In genomic region chr16:24737391-24737871, GRCh38 we compare ENCODE assay signal across 1 cellular context.
TF ChIP-seq lines count a peak whose summit lies in the region.

No MANE protein-coding gene starts in this region.

TF ChIP-seq in HepG2, 621 proteins besides CTCF, POLR2A, EP300 and RAD21 (continued from another document and continues in another):
- TF ChIP-seq, protein P1, sequence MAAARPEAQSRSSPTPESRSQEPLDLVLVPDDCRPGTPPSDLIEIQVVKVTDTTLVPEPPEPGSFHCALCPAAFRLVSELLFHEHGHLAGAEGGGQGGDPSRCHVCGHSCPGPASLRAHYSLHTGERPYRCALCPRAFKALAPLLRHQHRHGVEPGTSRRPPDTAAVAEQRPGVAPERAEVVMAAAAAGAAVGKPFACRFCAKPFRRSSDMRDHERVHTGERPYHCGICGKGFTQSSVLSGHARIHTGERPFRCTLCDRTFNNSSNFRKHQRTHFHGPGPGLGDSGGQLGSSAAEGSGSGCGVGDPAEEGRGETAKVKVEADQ (CRISPR knock-in tag; IDR thresholded peaks at IDR 0.05; ENCODE audit: borderline replicate concordance) = no peak
- TF ChIP-seq MED13 (CRISPR knock-in tag; IDR thresholded peaks at IDR 0.05) = no peak
- no peak for TF ChIP-seq HINFP (CRISPR knock-in tag; IDR thresholded peaks at IDR 0.05; ENCODE audit: low read depth)
- no peak for TF ChIP-seq ZNF792 (CRISPR knock-in tag; IDR thresholded peaks at IDR 0.05)
- no peak for TF ChIP-seq GATAD1 (CRISPR knock-in tag; IDR thresholded peaks at IDR 0.05)
- TF ChIP-seq DPF2 (CRISPR knock-in tag; IDR thresholded peaks at IDR 0.05; ENCODE audit: borderline replicate concordance, low read depth) = peak; percentile 46; the same call in 1 of the 2 replicates
- TF ChIP-seq NR2F6 (IDR thresholded peaks at IDR 0.05) = peak; percentile 29; the same call in 1 of the 2 replicates
- TF ChIP-seq NR2F6 (CRISPR knock-in tag; IDR thresholded peaks at IDR 0.05) = no peak
- TF ChIP-seq, protein P2, sequence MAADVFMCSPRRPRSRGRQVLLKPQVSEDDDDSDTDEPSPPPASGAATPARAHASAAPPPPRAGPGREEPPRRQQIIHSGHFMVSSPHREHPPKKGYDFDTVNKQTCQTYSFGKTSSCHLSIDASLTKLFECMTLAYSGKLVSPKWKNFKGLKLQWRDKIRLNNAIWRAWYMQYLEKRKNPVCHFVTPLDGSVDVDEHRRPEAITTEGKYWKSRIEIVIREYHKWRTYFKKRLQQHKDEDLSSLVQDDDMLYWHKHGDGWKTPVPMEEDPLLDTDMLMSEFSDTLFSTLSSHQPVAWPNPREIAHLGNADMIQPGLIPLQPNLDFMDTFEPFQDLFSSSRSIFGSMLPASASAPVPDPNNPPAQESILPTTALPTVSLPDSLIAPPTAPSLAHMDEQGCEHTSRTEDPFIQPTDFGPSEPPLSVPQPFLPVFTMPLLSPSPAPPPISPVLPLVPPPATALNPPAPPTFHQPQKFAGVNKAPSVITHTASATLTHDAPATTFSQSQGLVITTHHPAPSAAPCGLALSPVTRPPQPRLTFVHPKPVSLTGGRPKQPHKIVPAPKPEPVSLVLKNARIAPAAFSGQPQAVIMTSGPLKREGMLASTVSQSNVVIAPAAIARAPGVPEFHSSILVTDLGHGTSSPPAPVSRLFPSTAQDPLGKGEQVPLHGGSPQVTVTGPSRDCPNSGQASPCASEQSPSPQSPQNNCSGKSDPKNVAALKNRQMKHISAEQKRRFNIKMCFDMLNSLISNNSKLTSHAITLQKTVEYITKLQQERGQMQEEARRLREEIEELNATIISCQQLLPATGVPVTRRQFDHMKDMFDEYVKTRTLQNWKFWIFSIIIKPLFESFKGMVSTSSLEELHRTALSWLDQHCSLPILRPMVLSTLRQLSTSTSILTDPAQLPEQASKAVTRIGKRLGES (CRISPR knock-in tag; IDR thresholded peaks at IDR 0.05; ENCODE audit: borderline replicate concordance) = no peak
- TF ChIP-seq POLR2G (IDR thresholded peaks at IDR 0.05; ENCODE audit: low read depth, low read length) = no peak
- TF ChIP-seq GABPA (IDR thresholded peaks at IDR 0.05; ENCODE audit: low read depth, low read length) = no peak
- no peak; the same call in 1 of the 2 replicates for TF ChIP-seq GABPA (CRISPR knock-in tag; IDR thresholded peaks at IDR 0.05; ENCODE audit: low read depth)
- TF ChIP-seq NCOA5 (CRISPR knock-in tag; IDR thresholded peaks at IDR 0.05) = no peak
- no peak for TF ChIP-seq GMEB2 (CRISPR knock-in tag; IDR thresholded peaks at IDR 0.05; ENCODE audit: low read depth)
- no peak for TF ChIP-seq ZNF570 (CRISPR knock-in tag; IDR thresholded peaks at IDR 0.05; ENCODE audit: borderline replicate concordance)
- no peak for TF ChIP-seq HMGA1 (CRISPR knock-in tag; conservative IDR thresholded peaks at IDR 0.05)
- TF ChIP-seq, protein P3, sequence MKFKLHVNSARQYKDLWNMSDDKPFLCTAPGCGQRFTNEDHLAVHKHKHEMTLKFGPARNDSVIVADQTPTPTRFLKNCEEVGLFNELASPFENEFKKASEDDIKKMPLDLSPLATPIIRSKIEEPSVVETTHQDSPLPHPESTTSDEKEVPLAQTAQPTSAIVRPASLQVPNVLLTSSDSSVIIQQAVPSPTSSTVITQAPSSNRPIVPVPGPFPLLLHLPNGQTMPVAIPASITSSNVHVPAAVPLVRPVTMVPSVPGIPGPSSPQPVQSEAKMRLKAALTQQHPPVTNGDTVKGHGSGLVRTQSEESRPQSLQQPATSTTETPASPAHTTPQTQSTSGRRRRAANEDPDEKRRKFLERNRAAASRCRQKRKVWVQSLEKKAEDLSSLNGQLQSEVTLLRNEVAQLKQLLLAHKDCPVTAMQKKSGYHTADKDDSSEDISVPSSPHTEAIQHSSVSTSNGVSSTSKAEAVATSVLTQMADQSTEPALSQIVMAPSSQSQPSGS (CRISPR knock-in tag; IDR thresholded peaks at IDR 0.05) = peak; percentile 19; the same call in 1 of the 2 replicates
- no peak for TF ChIP-seq THYN1 (CRISPR knock-in tag; IDR thresholded peaks at IDR 0.05; ENCODE audit: borderline replicate concordance, low read depth)
- TF ChIP-seq ZNF672 (CRISPR knock-in tag; IDR thresholded peaks at IDR 0.05) = no peak
- TF ChIP-seq CBFB (CRISPR knock-in tag; IDR thresholded peaks at IDR 0.05) = no peak
- no peak for TF ChIP-seq GRHL1 (CRISPR knock-in tag; conservative IDR thresholded peaks at IDR 0.05)
- no peak for TF ChIP-seq ZNF891 (CRISPR knock-in tag; IDR thresholded peaks at IDR 0.05)
- TF ChIP-seq THAP11 (CRISPR knock-in tag; IDR thresholded peaks at IDR 0.05) = 0 out of 2 replicates have a peak, but pooled peaks have one; percentile 11
- TF ChIP-seq ZEB1 (IDR thresholded peaks at IDR 0.05; ENCODE audit: insufficient replicate concordance, low read depth) = no peak
- no peak for TF ChIP-seq ZMAT3 (CRISPR knock-in tag; conservative IDR thresholded peaks at IDR 0.05)
- no peak for TF ChIP-seq PHF20 (CRISPR knock-in tag; IDR thresholded peaks at IDR 0.05)
- no peak for TF ChIP-seq PHF21A (CRISPR knock-in tag; IDR thresholded peaks at IDR 0.05)
- no peak for TF ChIP-seq HIC2 (CRISPR knock-in tag; IDR thresholded peaks at IDR 0.05; ENCODE audit: low read depth)
- TF ChIP-seq FOXJ3 (CRISPR knock-in tag; IDR thresholded peaks at IDR 0.05; ENCODE audit: borderline replicate concordance) = peak; percentile 53; the same call in 1 of the 2 replicates
- TF ChIP-seq SMAD3 (CRISPR knock-in tag; IDR thresholded peaks at IDR 0.05) = no peak
- no peak for TF ChIP-seq NR2F2 (IDR thresholded peaks at IDR 0.05; ENCODE audit: borderline replicate concordance, low read depth)
- no peak for TF ChIP-seq ZNF761 (CRISPR knock-in tag; conservative IDR thresholded peaks at IDR 0.05)
- TF ChIP-seq ZFY (CRISPR knock-in tag; IDR thresholded peaks at IDR 0.05) = no peak
- TF ChIP-seq MTERF4 (CRISPR knock-in tag; IDR thresholded peaks at IDR 0.05) = no peak
- no peak for TF ChIP-seq MTA3 (CRISPR knock-in tag; IDR thresholded peaks at IDR 0.05)
- TF ChIP-seq, protein P4, sequence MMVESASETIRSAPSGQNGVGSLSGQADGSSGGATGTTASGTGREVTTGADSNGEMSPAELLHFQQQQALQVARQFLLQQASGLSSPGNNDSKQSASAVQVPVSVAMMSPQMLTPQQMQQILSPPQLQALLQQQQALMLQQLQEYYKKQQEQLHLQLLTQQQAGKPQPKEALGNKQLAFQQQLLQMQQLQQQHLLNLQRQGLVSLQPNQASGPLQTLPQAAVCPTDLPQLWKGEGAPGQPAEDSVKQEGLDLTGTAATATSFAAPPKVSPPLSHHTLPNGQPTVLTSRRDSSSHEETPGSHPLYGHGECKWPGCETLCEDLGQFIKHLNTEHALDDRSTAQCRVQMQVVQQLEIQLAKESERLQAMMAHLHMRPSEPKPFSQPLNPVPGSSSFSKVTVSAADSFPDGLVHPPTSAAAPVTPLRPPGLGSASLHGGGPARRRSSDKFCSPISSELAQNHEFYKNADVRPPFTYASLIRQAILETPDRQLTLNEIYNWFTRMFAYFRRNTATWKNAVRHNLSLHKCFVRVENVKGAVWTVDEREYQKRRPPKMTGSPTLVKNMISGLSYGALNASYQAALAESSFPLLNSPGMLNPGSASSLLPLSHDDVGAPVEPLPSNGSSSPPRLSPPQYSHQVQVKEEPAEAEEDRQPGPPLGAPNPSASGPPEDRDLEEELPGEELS (CRISPR knock-in tag; IDR thresholded peaks at IDR 0.05) = peak; percentile 72
- TF ChIP-seq ZNF75D (CRISPR knock-in tag; IDR thresholded peaks at IDR 0.05; ENCODE audit: borderline replicate concordance) = no peak
- TF ChIP-seq RARA (CRISPR knock-in tag; IDR thresholded peaks at IDR 0.05) = peak; percentile 26; the same call in 1 of the 2 replicates
- TF ChIP-seq KDM3A (CRISPR knock-in tag; IDR thresholded peaks at IDR 0.05; ENCODE audit: low read depth) = no peak
- TF ChIP-seq FLYWCH1 (CRISPR knock-in tag; IDR thresholded peaks at IDR 0.05) = no peak
- TF ChIP-seq TFAP4 (IDR thresholded peaks at IDR 0.05; ENCODE audit: borderline replicate concordance, low read depth) = peak; percentile 73
- TF ChIP-seq ATF7 (IDR thresholded peaks at IDR 0.05) = no peak
- no peak for TF ChIP-seq ATF7 (CRISPR knock-in tag; IDR thresholded peaks at IDR 0.05)
- no peak for TF ChIP-seq ZSCAN29 (CRISPR knock-in tag; conservative IDR thresholded peaks at IDR 0.05)
- TF ChIP-seq RCOR2 (CRISPR knock-in tag; IDR thresholded peaks at IDR 0.05) = no peak
- no peak for TF ChIP-seq AKAP8 (CRISPR knock-in tag; IDR thresholded peaks at IDR 0.05)
- TF ChIP-seq ZNF772 (CRISPR knock-in tag; IDR thresholded peaks at IDR 0.05) = no peak
- no peak for TF ChIP-seq ZNF773 (CRISPR knock-in tag; IDR thresholded peaks at IDR 0.05; ENCODE audit: borderline replicate concordance)
- no peak for TF ChIP-seq NONO (IDR thresholded peaks at IDR 0.05)
- no peak for TF ChIP-seq NONO (CRISPR knock-in tag; conservative IDR thresholded peaks at IDR 0.05)
- no peak for TF ChIP-seq PAWR (CRISPR knock-in tag; IDR thresholded peaks at IDR 0.05; ENCODE audit: borderline replicate concordance)
- TF ChIP-seq ZBTB26 (CRISPR knock-in tag; IDR thresholded peaks at IDR 0.05; ENCODE audit: borderline replicate concordance) = no peak
